In genomic region chr2:181715033-181715630, GRCh38 we compare ENCODE assay signal across 8 cellular contexts. TPM values are rescaled to one million over a fixed set of nuclear protein-coding genes. Genes with fewer than 3 reads are reported as not detected.
DNase-seq lines count a peak whose midpoint lies in the region; ATAC-seq, FAIRE-seq and TF ChIP-seq lines count a peak whose summit lies in the region.

No MANE protein-coding gene starts in this region.

- intact Hi-C loops in Right ventricle myocardium inferior (cut with DNase I) (loop anchor here (2.0 to 5.0 kb wide), 3 partner anchors 142 to 1593 kb away; no protein-coding TSS in a partner anchor), cardiac septum (cut with DNase I) (loop anchor here (2.0 to 10.0 kb wide), 3 partner anchors 143 to 640 kb away; no protein-coding TSS in a partner anchor), body of pancreas (cut with DNase I) (loop anchor here (10.0 kb wide), 1 partner anchor 140 kb away; no protein-coding TSS in a partner anchor)

- TF ChIP-seq POLR2A in body of pancreas (IDR thresholded peaks at IDR 0.05) = no peak

- H3K36me3 ChIP-seq in body of pancreas (replicated peaks in 1 of 2; ENCODE audit: insufficient read depth in 1 of 2, low read depth in 2 of 2) = no peaks in the 10 kb centered on the region

- no peak overlapping the region for H3K4me3 ChIP-seq in body of pancreas

- peak; percentile 51 to 83 (median 70) for TF ChIP-seq CTCF in body of pancreas (IDR thresholded peaks at IDR 0.05)

- no peaks in the 10 kb centered on the region for H3K9me3 ChIP-seq in body of pancreas

- no peaks in the 10 kb centered on the region for H3K4me1 ChIP-seq in body of pancreas

- FAIRE-seq in TTC549 (lab: Jason Lieb, UNC) = peak; percentile 75

- DNase-seq in Right ventricle myocardium inferior (ENCODE audit: missing footprints) (no peak), cardiac septum (ENCODE audit: low spot score) (no peak), NCI-H2107 (lab: John Stamatoyannopoulos, UW) (peak; percentile 77), body of pancreas (peak; percentile 72 to 83 (median 79)), iPS-NIHi11 (ENCODE audit: low spot score) (peak; percentile 59)
- DNase-seq in stimulated activated CD4-positive, alpha-beta T cell treated with anti-CD3 and anti-CD28 coated beads, Interleukin-15, amount 100 ng/mL, for 1 hour (ENCODE audit: low read depth in 1 of 2, low spot score in 1 of 2) = peak; percentile 9 to 24

- ATAC-seq in Right ventricle myocardium inferior = peak; percentile 52
- peak; percentile 91 for ATAC-seq in HG03066 (IDR thresholded peaks at IDR 0.05; ENCODE audit: low read depth, unreplicated experiment)
- peak; percentile 80 for ATAC-seq in body of pancreas

- 0% methylated on average over 2 of the region's 2 CpGs for whole genome bisulfite sequencing in body of pancreas, 2 donors

- no peaks in the 10 kb centered on the region for H3K27me3 ChIP-seq in body of pancreas

- no peak overlapping the region for H3K27ac ChIP-seq in body of pancreas

RNA-seq across cellular contexts. Expression of gene NEUROD1, which starts 34.8 kb away (rescaled TPM):
- total RNA-seq in Right ventricle myocardium inferior (not detected), cardiac septum (not detected), body of pancreas (1 to 10 TPM; 2.6 TPM)

RNA-seq across cellular contexts. Expression of gene CERKL, which starts 58.2 kb away (rescaled TPM):
- total RNA-seq in Right ventricle myocardium inferior (not detected), cardiac septum (0.11 TPM), body of pancreas (under 1 TPM; 0.52 to 0.66 TPM)

Comparison
In these comparisons a context has a peak if more than half of its experiments do, and no peak if none do; other contexts are left out.
1. DNase-seq: peak in NCI-H2107 (single experiment), body of pancreas (4 of 4), iPS-NIHi11 (single experiment) and stimulated activated CD4-positive, alpha-beta T cell treated with anti-CD3 and anti-CD28 coated beads, Interleukin-15, amount 100 ng/mL, for 1 hour (2 of 2); none in Right ventricle myocardium inferior (single experiment) and cardiac septum (single experiment).
2. Peak in every context shown above with its lines, with median percentiles within 50 percentile points of each other: ATAC-seq.